Comparison of ENCODE assay signal across 9 cellular contexts in genomic region chr20:44888226-44889103, GRCh38. TPM values are rescaled to one million over a fixed set of nuclear protein-coding genes. Genes with fewer than 3 reads are reported as not detected.
DNase-seq lines count a peak whose midpoint lies in the region; ATAC-seq and TF ChIP-seq lines count a peak whose summit lies in the region.
"Had no signal": no experiment of that assay in that cellular context is flagged by ENCODE, and none has a peak within 500 bp of the region (broad histone marks: within the 10 kb centered on the region; RNA-seq: fewer than 3 reads in every experiment).

No MANE protein-coding gene starts in this region.

- H3K4me3 ChIP-seq in AG10803 (ENCODE audit: low read length) (no peak overlapping the region), HEK293 (ENCODE audit: low read depth, low read length) (no peak overlapping the region; the same call in 1 of the 2 replicates), adrenal gland (peak overlapping the region in 1 of 4 donors; percentile 15), right lobe of liver (peak overlapping the region in 1 of 3 donors; percentile 0)

- no peaks in the 10 kb centered on the region for H3K9me3 ChIP-seq in HEK293 (ENCODE audit: control insufficient read depth, insufficient read depth, low read depth, low read length)
- no peaks in the 10 kb centered on the region for H3K9me3 ChIP-seq in adrenal gland (replicated peaks in 1 of 3)
- H3K9me3 ChIP-seq in right lobe of liver, result no peaks in the 10 kb centered on the region

- TF ChIP-seq CTCF in AG10803 (conservative IDR thresholded peaks at IDR 0.05; ENCODE audit: low read length) (peak; percentile 54), HEK293 (tag by site-specific recombination; IDR thresholded peaks at IDR 0.05) (no peak), adrenal gland (IDR thresholded peaks at IDR 0.05) (peak; percentile 20 to 39 (median 30)), right lobe of liver (IDR thresholded peaks at IDR 0.05) (peak in 3 of 4 donors; percentile 11 to 30 (median 12))

- CTCF ChIA-PET in HEK293 (lab: Yijun Ruan, JAX), result interaction anchor here (0.6 to 3.1 kb wide), 10 partner anchors 8 to 313 kb away, joined by 3 to 16 read pairs (median 3); no protein-coding TSS in a partner anchor

- H3K4me1 ChIP-seq in HEK293 (ENCODE audit: control insufficient read depth, insufficient read depth, low read length), result peaks cover 4% of the 10 kb centered on the region; the same call in 1 of the 2 replicates
- H3K4me1 ChIP-seq in adrenal gland (replicated peaks in 1 of 2), result peaks cover 45 to 69% of the 10 kb centered on the region in 2 donors
- H3K4me1 ChIP-seq in right lobe of liver, result peaks cover 0 to 41% (median 15%) of the 10 kb centered on the region in 4 donors

- intact Hi-C loops in adrenal gland (cut with DNase I), result no loop called here
- intact Hi-C loops in right lobe of liver (cut with DNase I), result no loop called here

- ATAC-seq in right lobe of liver, result no peak
- no peak for ATAC-seq in GM21737 (IDR thresholded peaks at IDR 0.05; ENCODE audit: unreplicated experiment)

- H3K36me3 ChIP-seq in HEK293 (ENCODE audit: control insufficient read depth in 2 of 2, insufficient read depth in 1 of 2, low read length in 2 of 2) (peaks cover 0 to 29% of the 10 kb centered on the region in 2 experiments; a peak in 1 of 3 replicates), adrenal gland (replicated peaks in 1 of 2) (no peaks in the 10 kb centered on the region), right lobe of liver (no peaks in the 10 kb centered on the region)

- peak; percentile 35 for DNase-seq in AG10803 (ENCODE audit: low read depth)
- DNase-seq in adrenal gland, result no peak
- DNase-seq in right lobe of liver, result no peak
- no peak for DNase-seq in NCI-H524 (lab: John Stamatoyannopoulos, UW)
- no peak for DNase-seq in NCI-H146 treated with DMSO at 0.1 percent for 48 hours (lab: John Stamatoyannopoulos, UW; ENCODE audit: unreplicated experiment)
- DNase-seq in stimulated activated CD4-positive, alpha-beta T cell treated with anti-CD3 and anti-CD28 coated beads, Interleukin-4, amount 100 ng/mL, for 1 hour, result no peak
- DNase-seq: NCI-H1436 treated with DMSO at 0.1 percent for 48 hours had no signal

- TF ChIP-seq POLR2A in adrenal gland (IDR thresholded peaks at IDR 0.05) (no peak), right lobe of liver (IDR thresholded peaks at IDR 0.05) (no peak)

- POLR2A ChIA-PET in HEK293 (lab: Yijun Ruan, JAX), result no interaction called here

- 50 to 56% (median 54%) methylated on average over 6 of the region's 6 CpGs for WGBS in adrenal gland, 4 donors
- WGBS in right lobe of liver (ENCODE audit: insufficient coverage, low coverage, low lambda C conversion rate, missing lambda C conversion rate), result 50% methylated on average over 6 of the region's 6 CpGs

- H3K27me3 ChIP-seq in adrenal gland, result no peaks in the 10 kb centered on the region
- H3K27me3 ChIP-seq in right lobe of liver, result no peaks in the 10 kb centered on the region

- H3K27ac ChIP-seq in HEK293 (ENCODE audit: extremely low read depth, low read depth, low read length) (no peak overlapping the region), adrenal gland (peak overlapping the region in 1 of 5 donors; percentile 18), right lobe of liver (no peak overlapping the region)

TF ChIP-seq in HEK293, 187 proteins besides CTCF, POLR2A, EP300 and RAD21:
- peak; percentile 52 for TF ChIP-seq PRDM6 (tag by site-specific recombination; IDR thresholded peaks at IDR 0.05)
- no peak for TF ChIP-seq MZF1 (tag by site-specific recombination; IDR thresholded peaks at IDR 0.05; ENCODE audit: borderline replicate concordance)
- TF ChIP-seq MEIS1 (CRISPR knock-in tag; IDR thresholded peaks at IDR 0.05; ENCODE audit: borderline replicate concordance), result no peak

RNA-seq across cellular contexts. Expression of gene YWHAB, which starts 3.0 kb away (rescaled TPM):
- total RNA-seq in adrenal gland (100 to 1,000 TPM; 109 to 207 (median 152) TPM), right lobe of liver (10 to 100 TPM; 48.7 to 71.1 (median 54.5) TPM)
- 100 to 1,000 TPM in 1 of 3 donors, 10 to 100 TPM in 2; 53.1 to 293 (median 74.4) TPM for polyA plus RNA-seq in adrenal gland

RNA-seq across cellular contexts. Expression of gene PABPC1L, which starts 21.4 kb away (rescaled TPM):
- total RNA-seq in adrenal gland, result 10 to 100 TPM in 5 of 8 donors, 1 to 10 TPM in 3; 2.8 to 31.2 (median 13.1) TPM
- 10 to 100 TPM in 2 of 3 donors, 1 to 10 TPM in 1; 3.9 to 90.3 (median 69.5) TPM for polyA plus RNA-seq in adrenal gland
- 10 to 100 TPM in 5 of 6 experiments, 1 to 10 TPM in 1; 8.7 to 40.2 (median 27.7) TPM for total RNA-seq in right lobe of liver
